ENCODE assay signal across 11 cellular contexts in genomic region chr4:107988763-107989035, GRCh38. TPM values are rescaled to one million over a fixed set of nuclear protein-coding genes. Genes with fewer than 3 reads are reported as not detected.
DNase-seq lines count a peak whose midpoint lies in the region; ATAC-seq, FAIRE-seq and TF ChIP-seq lines count a peak whose summit lies in the region.
"Had no signal": no experiment of that assay in that cellular context is flagged by ENCODE, and none has a peak within 500 bp of the region (broad histone marks: within the 10 kb centered on the region; RNA-seq: fewer than 3 reads in every experiment).

No MANE protein-coding gene starts in this region.

- H3K4me2 ChIP-seq in OCI-LY7 (ENCODE audit: low read length), result peak overlapping the region; percentile 97
- H3K4me2 ChIP-seq in hepatocyte, result peak overlapping the region; percentile 88

- no TSS peak for BruUV-seq in OCI-LY7 (replicated peaks; lab: Mats Ljungman, UMichigan)

- FAIRE-seq in HTR-8/SVneo (lab: Jason Lieb, UNC), result no peak
- FAIRE-seq: TTC549 had no signal

- H3K36me3 ChIP-seq in left ventricle myocardium inferior (no peaks in the 10 kb centered on the region), OCI-LY7 (ENCODE audit: insufficient read depth, low read length) (no peaks in the 10 kb centered on the region), hepatocyte (replicated peaks; ENCODE audit: insufficient read depth, low read depth) (no peaks in the 10 kb centered on the region), transverse colon (no peaks in the 10 kb centered on the region)

- H3K27ac ChIP-seq in left ventricle myocardium inferior (replicated peaks) (peak overlapping the region; percentile 90), OCI-LY7 (ENCODE audit: low read depth, low read length, poor library complexity, severe bottlenecking) (no peak overlapping the region), hepatocyte (peak overlapping the region; percentile 43), transverse colon (peak overlapping the region; percentile 89 to 97 (median 93))

- no peaks in the 10 kb centered on the region for H3K27me3 ChIP-seq in left ventricle myocardium inferior (ENCODE audit: low read depth)
- no peaks in the 10 kb centered on the region for H3K27me3 ChIP-seq in hepatocyte
- no peaks in the 10 kb centered on the region for H3K27me3 ChIP-seq in transverse colon

- CTCF ChIA-PET in OCI-LY7 (lab: Charles Lee; ENCODE audit: unreplicated experiment), result no interaction called here

- intact Hi-C loops in left ventricle myocardium inferior (cut with micrococcal nuclease), result no loop called here
- intact Hi-C loops in cardiac septum (cut with DNase I), result loop anchor here (2.0 kb wide), 1 partner anchor 58 kb away; the partner anchor contains the start of gene CYP2U1
- intact Hi-C loops in OCI-LY7 (cut with micrococcal nuclease; ENCODE audit: unreplicated experiment), result loop anchor here (2.0 kb wide), 2 partner anchors 46 to 56 kb away; no protein-coding TSS in a partner anchor
- intact Hi-C loops in transverse colon (cut with DNase I; ENCODE audit: low total_unique reads), result no loop called here

- H3K9me3 ChIP-seq in left ventricle myocardium inferior (replicated peaks) (no peaks in the 10 kb centered on the region), OCI-LY7 (ENCODE audit: low read length) (no peaks in the 10 kb centered on the region), hepatocyte (ENCODE audit: low read depth) (no peaks in the 10 kb centered on the region), transverse colon (no peaks in the 10 kb centered on the region)

- H3K4me1 ChIP-seq in left ventricle myocardium inferior (peaks cover 67% of the 10 kb centered on the region), OCI-LY7 (ENCODE audit: insufficient read depth, low read length, poor library complexity, severe bottlenecking) (peaks cover 35% of the 10 kb centered on the region), hepatocyte (ENCODE audit: insufficient read depth) (peaks cover 31% of the 10 kb centered on the region), transverse colon (peaks cover 18 to 48% (median 45%) of the 10 kb centered on the region in 4 donors)

- H3K79me2 ChIP-seq in OCI-LY7 (ENCODE audit: insufficient read depth, low read depth, low read length) (peaks cover 40% of the 10 kb centered on the region), hepatocyte (peaks cover 36% of the 10 kb centered on the region)

- H3K4me3 ChIP-seq in left ventricle myocardium inferior (peak overlapping the region; percentile 80), OCI-LY7 (ENCODE audit: low read depth, low read length, poor library complexity, severe bottlenecking) (peak overlapping the region; percentile 99), hepatocyte (no peak overlapping the region), transverse colon (peak overlapping the region in 3 of 4 donors; percentile 53 to 93 (median 64))

- POLR2A ChIA-PET in OCI-LY7 (lab: Charles Lee), result interaction anchor here (0.5 to 0.9 kb wide), 2 partner anchors 45 to 58 kb away, joined by 4 read pairs; no protein-coding TSS in a partner anchor

- TF ChIP-seq POLR2A in transverse colon (IDR thresholded peaks at IDR 0.05), result no peak

- TF ChIP-seq EP300 in transverse colon (IDR thresholded peaks at IDR 0.05; ENCODE audit: low read depth), result no peak

- H3K9me2 ChIP-seq in OCI-LY7 (ENCODE audit: insufficient read depth, low read length) (no peaks in the 10 kb centered on the region), hepatocyte (replicated peaks; ENCODE audit: insufficient read depth) (no peaks in the 10 kb centered on the region)

- H2AFZ ChIP-seq in OCI-LY7 (ENCODE audit: low read length), result peak overlapping the region; percentile 96
- H2AFZ ChIP-seq in hepatocyte, result no peak overlapping the region

- ATAC-seq in HG02642 (IDR thresholded peaks at IDR 0.05; ENCODE audit: poor library complexity, unreplicated experiment), result no peak

- TF ChIP-seq CTCF in left ventricle myocardium inferior (IDR thresholded peaks at IDR 0.05; ENCODE audit: borderline replicate concordance) (no peak), OCI-LY7 (conservative IDR thresholded peaks at IDR 0.05; ENCODE audit: low read length) (no peak), hepatocyte (IDR thresholded peaks at IDR 0.05; ENCODE audit: poor library complexity) (no peak), transverse colon (IDR thresholded peaks at IDR 0.05) (no peak)

- no peak for DNase-seq in left ventricle myocardium inferior
- DNase-seq in cardiac septum (ENCODE audit: low spot score), result no peak
- DNase-seq in OCI-LY7 (ENCODE audit: low spot score), result no peak
- no peak for DNase-seq in hepatocyte (ENCODE audit: low spot score)
- peak; percentile 17 for DNase-seq in transverse colon
- no peak for DNase-seq in NCI-H2081 (lab: John Stamatoyannopoulos, UW)
- DNase-seq in HTR-8/SVneo (ENCODE audit: insufficient read length, low spot score), result no peak
- DNase-seq: activated gamma-delta T cell, H7 had no signal

- peaks cover 23% of the 10 kb centered on the region for H4K20me1 ChIP-seq in OCI-LY7 (ENCODE audit: insufficient read depth, low read length)
- no peaks in the 10 kb centered on the region for H4K20me1 ChIP-seq in hepatocyte (ENCODE audit: insufficient read depth, poor library complexity, severe bottlenecking)

- WGBS in hepatocyte (ENCODE audit: low lambda C conversion rate, missing lambda C conversion rate), result 71% methylated on average over 5 of the region's 5 CpGs
- 43 to 59% methylated on average over 5 of the region's 5 CpGs for WGBS in transverse colon (ENCODE audit: low coverage in 1 of 2), 2 donors

- in situ Hi-C loops in transverse colon (cut with MboI; ENCODE audit: low pct_ligation_motif_present in 1 of 4, low pct_unique_long_range_greater_than_20kb in 1 of 4, low sequenced_read_pairs in 3 of 4), result no loop called here

RNA-seq across cellular contexts. Expression of gene HADH, which starts 1.0 kb away (rescaled TPM):
- total RNA-seq in left ventricle myocardium inferior (238 TPM), cardiac septum (121 TPM), OCI-LY7 (2022) (78.7 and 87.8 TPM in 2 replicates), hepatocyte (76.7 and 78.1 TPM in 2 replicates), transverse colon (100 to 1,000 TPM in 3 of 4 donors, 10 to 100 TPM in 1; 47.5 to 135 (median 117) TPM)
- 31.2 and 32.3 TPM in 2 replicates for total RNA-seq in OCI-LY7 (2014; rRNA removed; shearing (Covaris generic))
- polyA plus RNA-seq in hepatocyte, result 61.8 and 83.5 TPM in 2 replicates

RNA-seq across cellular contexts. Expression of gene CYP2U1, which starts 57.4 kb away (rescaled TPM):
- total RNA-seq in left ventricle myocardium inferior (9.4 TPM), cardiac septum (10.8 TPM), OCI-LY7 (2022) (11.8 and 14.8 TPM in 2 replicates), hepatocyte (9.7 and 11.3 TPM in 2 replicates), transverse colon (1 to 10 TPM; 3.5 to 8.6 (median 5.1) TPM)
- 5.6 and 7.4 TPM in 2 replicates for total RNA-seq in OCI-LY7 (2014; rRNA removed; shearing (Covaris generic))
- 5.8 and 6.7 TPM in 2 replicates for polyA plus RNA-seq in hepatocyte

Comparison
In these comparisons a context has a peak if more than half of its experiments do, and no peak if none do; other contexts are left out.
1. intact Hi-C loops: an anchor here in cardiac septum (2.0 kb wide) and OCI-LY7 (2.0 kb wide); none called in left ventricle myocardium inferior and transverse colon.